ENCODE assay signal across 2 cellular contexts in genomic region chr18:47999801-48000248, GRCh38.
TF ChIP-seq lines count a peak whose summit lies in the region.

No MANE protein-coding gene starts in this region.

TF ChIP-seq in K562, 482 proteins besides CTCF, POLR2A, EP300 and RAD21 (continued from another document and continues in another):
- TF ChIP-seq, protein P1, sequence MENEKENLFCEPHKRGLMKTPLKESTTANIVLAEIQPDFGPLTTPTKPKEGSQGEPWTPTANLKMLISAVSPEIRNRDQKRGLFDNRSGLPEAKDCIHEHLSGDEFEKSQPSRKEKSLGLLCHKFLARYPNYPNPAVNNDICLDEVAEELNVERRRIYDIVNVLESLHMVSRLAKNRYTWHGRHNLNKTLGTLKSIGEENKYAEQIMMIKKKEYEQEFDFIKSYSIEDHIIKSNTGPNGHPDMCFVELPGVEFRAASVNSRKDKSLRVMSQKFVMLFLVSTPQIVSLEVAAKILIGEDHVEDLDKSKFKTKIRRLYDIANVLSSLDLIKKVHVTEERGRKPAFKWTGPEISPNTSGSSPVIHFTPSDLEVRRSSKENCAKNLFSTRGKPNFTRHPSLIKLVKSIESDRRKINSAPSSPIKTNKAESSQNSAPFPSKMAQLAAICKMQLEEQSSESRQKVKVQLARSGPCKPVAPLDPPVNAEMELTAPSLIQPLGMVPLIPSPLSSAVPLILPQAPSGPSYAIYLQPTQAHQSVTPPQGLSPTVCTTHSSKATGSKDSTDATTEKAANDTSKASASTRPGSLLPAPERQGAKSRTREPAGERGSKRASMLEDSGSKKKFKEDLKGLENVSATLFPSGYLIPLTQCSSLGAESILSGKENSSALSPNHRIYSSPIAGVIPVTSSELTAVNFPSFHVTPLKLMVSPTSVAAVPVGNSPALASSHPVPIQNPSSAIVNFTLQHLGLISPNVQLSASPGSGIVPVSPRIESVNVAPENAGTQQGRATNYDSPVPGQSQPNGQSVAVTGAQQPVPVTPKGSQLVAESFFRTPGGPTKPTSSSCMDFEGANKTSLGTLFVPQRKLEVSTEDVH (IDR thresholded peaks at IDR 0.05; ENCODE audit: low read depth, partially characterized antibody) = no peak
- TF ChIP-seq, protein P2, sequence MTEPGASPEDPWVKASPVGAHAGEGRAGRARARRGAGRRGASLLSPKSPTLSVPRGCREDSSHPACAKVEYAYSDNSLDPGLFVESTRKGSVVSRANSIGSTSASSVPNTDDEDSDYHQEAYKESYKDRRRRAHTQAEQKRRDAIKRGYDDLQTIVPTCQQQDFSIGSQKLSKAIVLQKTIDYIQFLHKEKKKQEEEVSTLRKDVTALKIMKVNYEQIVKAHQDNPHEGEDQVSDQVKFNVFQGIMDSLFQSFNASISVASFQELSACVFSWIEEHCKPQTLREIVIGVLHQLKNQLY (CRISPR knock-in tag; conservative IDR thresholded peaks at IDR 0.05) = no peak
- TF ChIP-seq NCOR1 (IDR thresholded peaks at IDR 0.05) (0 out of 2 replicates have a peak, but pooled peaks have one; percentile 12), DMBX1 (CRISPR knock-in tag; IDR thresholded peaks at IDR 0.05; ENCODE audit: borderline replicate concordance) (no peak), WHSC1 (IDR thresholded peaks at IDR 0.05; ENCODE audit: low read length) (no peak), ZKSCAN8 (CRISPR knock-in tag; IDR thresholded peaks at IDR 0.05) (0 out of 2 replicates have a peak, but pooled peaks have one; percentile 38), POU5F1 (IDR thresholded peaks at IDR 0.05; ENCODE audit: borderline replicate concordance, low read depth, low read length, partially characterized antibody) (no peak), ZNF639 (CRISPR knock-in tag; conservative IDR thresholded peaks at IDR 0.05 in 1 of 2, IDR thresholded peaks at IDR 0.05 in 1 of 2) (no peak), THAP7 (CRISPR knock-in tag; IDR thresholded peaks at IDR 0.05) (no peak), BACH1 (tag; IDR thresholded peaks at IDR 0.05) (0 out of 2 replicates have a peak, but pooled peaks have one; percentile 21), NFE2 (IDR thresholded peaks at IDR 0.05; ENCODE audit: low read depth) (peak; percentile 37), ATF7 (IDR thresholded peaks at IDR 0.05) (0 out of 2 replicates have a peak, but pooled peaks have one; percentile 18), ZNF316 (IDR thresholded peaks at IDR 0.05) (no peak), CBFA2T2 (conservative IDR thresholded peaks at IDR 0.05) (peak; percentile 41), MYC (IDR thresholded peaks at IDR 0.05; ENCODE audit: low read depth, low read length) (peak; percentile 53; the same call in 1 of the 2 replicates), MYC (CRISPR knock-in tag; IDR thresholded peaks at IDR 0.05; ENCODE audit: borderline replicate concordance, low read depth) (no peak), KDM1A (IDR thresholded peaks at IDR 0.05) (peak; percentile 40 to 62; a peak in 3 of 4 replicates), HOXB6 (CRISPR knock-in tag; IDR thresholded peaks at IDR 0.05; ENCODE audit: borderline replicate concordance) (no peak), RNF2 (IDR thresholded peaks at IDR 0.05) (peak; percentile 42; the same call in 1 of the 2 replicates), TAL1 (IDR thresholded peaks at IDR 0.05) (peak; percentile 47), FOSL1 (tag; conservative IDR thresholded peaks at IDR 0.05) (0 out of 2 replicates have a peak, but pooled peaks have one; percentile 44), VEZF1 (CRISPR knock-in tag; IDR thresholded peaks at IDR 0.05) (peak; percentile 44; the same call in 1 of the 2 replicates), SMAD4 (CRISPR knock-in tag; conservative IDR thresholded peaks at IDR 0.05) (no peak), ZNF212 (CRISPR knock-in tag; IDR thresholded peaks at IDR 0.05) (no peak)
- TF ChIP-seq, protein P3, sequence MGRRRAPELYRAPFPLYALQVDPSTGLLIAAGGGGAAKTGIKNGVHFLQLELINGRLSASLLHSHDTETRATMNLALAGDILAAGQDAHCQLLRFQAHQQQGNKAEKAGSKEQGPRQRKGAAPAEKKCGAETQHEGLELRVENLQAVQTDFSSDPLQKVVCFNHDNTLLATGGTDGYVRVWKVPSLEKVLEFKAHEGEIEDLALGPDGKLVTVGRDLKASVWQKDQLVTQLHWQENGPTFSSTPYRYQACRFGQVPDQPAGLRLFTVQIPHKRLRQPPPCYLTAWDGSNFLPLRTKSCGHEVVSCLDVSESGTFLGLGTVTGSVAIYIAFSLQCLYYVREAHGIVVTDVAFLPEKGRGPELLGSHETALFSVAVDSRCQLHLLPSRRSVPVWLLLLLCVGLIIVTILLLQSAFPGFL (CRISPR knock-in tag; IDR thresholded peaks at IDR 0.05) = no peak

TF ChIP-seq in SK-N-SH, 30 proteins besides CTCF, POLR2A, EP300 and RAD21 (continued from another document):
- no peak for TF ChIP-seq FOSL2 (IDR thresholded peaks at IDR 0.05; ENCODE audit: borderline replicate concordance, low read depth)
